10 cellular contexts compared by ENCODE assay signal in the genomic region with DNA sequence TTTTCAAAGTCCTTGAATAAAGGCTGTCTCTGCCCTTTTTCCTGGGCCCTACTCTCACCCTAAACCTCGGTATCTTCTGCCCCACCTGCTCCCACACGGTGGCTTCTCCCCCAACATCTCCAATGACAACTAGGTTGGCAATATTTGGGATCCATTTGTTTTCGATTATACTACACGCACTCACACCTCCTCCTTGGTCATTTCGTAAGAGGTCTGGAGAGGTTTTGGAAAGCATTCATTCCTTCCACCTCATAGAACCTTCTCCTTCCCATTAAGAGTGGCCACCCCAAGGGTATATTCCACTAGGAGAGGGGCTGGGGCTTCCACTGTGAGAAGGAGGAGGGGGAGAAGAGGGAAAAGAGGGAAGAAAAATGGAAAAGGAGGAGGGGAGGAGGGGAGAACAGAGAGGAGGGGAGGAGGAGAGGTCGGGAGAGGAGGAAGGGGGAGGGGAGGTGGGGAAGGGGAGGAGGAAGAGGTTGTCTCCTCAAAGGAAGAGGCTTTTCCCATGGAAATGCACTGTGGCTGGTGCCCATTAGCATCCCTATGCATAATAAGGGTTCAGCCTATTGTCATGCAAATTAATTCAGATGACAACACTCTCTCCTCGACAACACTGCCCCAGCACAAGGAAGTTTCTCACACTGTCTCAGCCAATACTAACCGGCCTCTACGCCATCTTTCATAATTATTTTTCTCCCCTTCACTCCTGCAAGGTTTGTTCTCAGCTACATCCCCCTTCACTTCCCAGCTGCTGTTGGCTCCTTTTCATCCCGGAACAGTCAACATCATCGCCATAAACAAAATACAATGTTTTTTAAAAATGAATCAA. TPM values are rescaled to one million over a fixed set of nuclear protein-coding genes. Genes with fewer than 3 reads are reported as not detected.
A peak's percentile ranks its signal among the peaks of the same experiment; 100 is the strongest.
DNase-seq lines count a peak whose midpoint lies in the region; ATAC-seq and TF ChIP-seq lines count a peak whose summit lies in the region.
"Had no signal": no experiment of that assay in that cellular context is flagged by ENCODE, and none has a peak within 500 bp of the region (broad histone marks: within the 10 kb centered on the region; RNA-seq: fewer than 3 reads in every experiment).

No MANE protein-coding gene starts in this region.

- H3K9me3 ChIP-seq in body of pancreas = no peaks in the 10 kb centered on the region
- H3K9me3 ChIP-seq in thyroid gland = no peaks in the 10 kb centered on the region
- H3K9me3 ChIP-seq in effector memory CD4-positive, alpha-beta T cell (ENCODE audit: control insufficient read depth, low read length) = no peaks in the 10 kb centered on the region

- no peaks in the 10 kb centered on the region for H3K36me3 ChIP-seq in body of pancreas (replicated peaks in 1 of 2; ENCODE audit: insufficient read depth in 1 of 2, low read depth in 2 of 2)
- no peaks in the 10 kb centered on the region for H3K36me3 ChIP-seq in thyroid gland
- H3K36me3 ChIP-seq in effector memory CD4-positive, alpha-beta T cell (ENCODE audit: control insufficient read depth, insufficient read depth, low read length) = no peaks in the 10 kb centered on the region

- H3K4me1 ChIP-seq in body of pancreas = peaks cover 17% of the 10 kb centered on the region
- H3K4me1 ChIP-seq in thyroid gland = peaks cover 16 to 19% of the 10 kb centered on the region in 2 donors
- H3K4me1 ChIP-seq in effector memory CD4-positive, alpha-beta T cell (ENCODE audit: control insufficient read depth, insufficient read depth, low read length, poor library complexity, severe bottlenecking) = no peaks in the 10 kb centered on the region

- H3K27ac ChIP-seq in body of pancreas (peak overlapping the region in 3 of 4 donors; percentile 41 to 70 (median 57)), thyroid gland (peak overlapping the region; percentile 66 to 87 (median 75))
- H3K27ac ChIP-seq in effector memory CD4-positive, alpha-beta T cell (ENCODE audit: insufficient read depth, low read length, poor library complexity, severe bottlenecking) = no peak overlapping the region

- DNase-seq in M059J (ENCODE audit: low read depth) (peak; percentile 53), body of pancreas (no peak), inferior parietal cortex (ENCODE audit: extremely low spot score) (peak; percentile 52), thyroid gland (no peak), occipital lobe (lab: John Stamatoyannopoulos, UW) (no peak)
- no peak for DNase-seq in effector memory CD4-positive, alpha-beta T cell
- DNase-seq: DND-41 had no signal

- no peaks in the 10 kb centered on the region for H3K27me3 ChIP-seq in body of pancreas
- no peaks in the 10 kb centered on the region for H3K27me3 ChIP-seq in thyroid gland
- H3K27me3 ChIP-seq in effector memory CD4-positive, alpha-beta T cell (replicated peaks; ENCODE audit: control insufficient read depth, insufficient read depth, low read length, poor library complexity, severe bottlenecking) = no peaks in the 10 kb centered on the region

- intact Hi-C loops in body of pancreas (cut with DNase I) = no loop called here
- intact Hi-C loops in thyroid gland (cut with DNase I) = no loop called here

- ATAC-seq in body of pancreas = no peak
- ATAC-seq in GM18511 (IDR thresholded peaks at IDR 0.05; ENCODE audit: unreplicated experiment) = no peak
- ATAC-seq in HG02884 (IDR thresholded peaks at IDR 0.05; ENCODE audit: unreplicated experiment) = no peak

- TF ChIP-seq CTCF in body of pancreas (IDR thresholded peaks at IDR 0.05) (no peak), thyroid gland (IDR thresholded peaks at IDR 0.05) (no peak)

- no peak overlapping the region for H3K4me3 ChIP-seq in body of pancreas
- no peak overlapping the region for H3K4me3 ChIP-seq in thyroid gland (replicated peaks in 1 of 3)
- no peak overlapping the region for H3K4me3 ChIP-seq in effector memory CD4-positive, alpha-beta T cell (ENCODE audit: insufficient read depth, low read depth, low read length, poor library complexity, severe bottlenecking)

- WGBS in body of pancreas, 2 donors = 69 to 77% methylated on average over 11 of the region's 11 CpGs
- 58 to 67% methylated on average over 11 of the region's 11 CpGs for whole genome bisulfite sequencing in thyroid gland, 2 donors

- no peak for TF ChIP-seq POLR2A in body of pancreas (IDR thresholded peaks at IDR 0.05)
- TF ChIP-seq POLR2A in thyroid gland (IDR thresholded peaks at IDR 0.05) = no peak

RNA-seq across cellular contexts. Expression of a gene that starts 30.0 kb away (rescaled TPM):
- 16.9 and 24.3 TPM in 2 replicates for total RNA-seq in M059J (2014; rRNA removed; shearing (Covaris generic))
- total RNA-seq in body of pancreas (10 to 100 TPM; 35.8 to 47.5 TPM), thyroid gland (10 to 100 TPM; 15.5 to 32.6 (median 23.3) TPM), occipital lobe (25.4 TPM)
- total RNA-seq: activated T-helper 1 cell treated with anti-CD3 and anti-CD28 coated beads, Interleukin-12 subunit alpha, Interleukin-12 subunit beta, Interleukin-2, Interleukin-4 antibody, amounts not matched to agents 30 ng/mL and 10 ng/mL and 1 ng/mL, durations not matched to agents 14 hours and 24 hours and 36 hours had no signal

Comparison
In these comparisons a context has a peak if more than half of its experiments do, and no peak if none do; other contexts are left out.
1. DNase-seq: peak in M059J (single experiment) and inferior parietal cortex (single experiment); none in body of pancreas (0 of 4), thyroid gland (0 of 2), effector memory CD4-positive, alpha-beta T cell (0 of 3) and occipital lobe (single experiment).